In genomic region chrY:13479828-13480227, GRCh38 we compare ENCODE assay signal across 8 cellular contexts. TPM values are rescaled to one million over a fixed set of nuclear protein-coding genes. Genes with fewer than 3 reads are reported as not detected.
DNase-seq lines count a peak whose midpoint lies in the region; ATAC-seq and TF ChIP-seq lines count a peak whose summit lies in the region.

Gene UTY (minus strand): TSS chrY:13480033. CDS start chrY:13479665, 368 bp downstream.

- no peaks in the 10 kb centered on the region for H3K27me3 Mint-ChIP-seq in memory B cell

- no peak within 1 kb of the TSS for H3K27ac ChIP-seq in right atrium auricular region
- peak within 1 kb of the TSS; percentile 42 for H3K27ac ChIP-seq in adipose tissue (ENCODE audit: low read depth, low read length)
- peak within 1 kb of the TSS; percentile 88 to 96 for H3K27ac ChIP-seq in thoracic aorta

- H3K9me3 ChIP-seq in right atrium auricular region (no peaks in the 10 kb centered on the region), thoracic aorta (no peaks in the 10 kb centered on the region)

- WGBS in adipose tissue, 3 donors, result 0% methylated on average over 18 of the region's 18 CpGs; no CpG with 5 or more reads in 1 of the 3 donors

- H3K4me1 ChIP-seq in right atrium auricular region (no peaks in the 10 kb centered on the region), thoracic aorta (ENCODE audit: control insufficient read depth in 1 of 2, low read depth in 2 of 2) (peaks cover 0 to 9% of the 10 kb centered on the region in 2 donors)

- no peak within 1 kb of the TSS for H3K4me3 ChIP-seq in right atrium auricular region
- peak within 1 kb of the TSS; percentile 90 for H3K4me3 ChIP-seq in thoracic aorta

- H3K4me1 Mint-ChIP-seq in memory B cell, result peaks cover 3% of the 10 kb centered on the region

- no peaks in the 10 kb centered on the region for H3K36me3 ChIP-seq in right atrium auricular region
- no peaks in the 10 kb centered on the region for H3K36me3 ChIP-seq in thoracic aorta

- H3K27me3 ChIP-seq in right atrium auricular region (no peaks in the 10 kb centered on the region), thoracic aorta (replicated peaks; ENCODE audit: insufficient read depth) (no peaks in the 10 kb centered on the region)

- ATAC-seq in Right ventricle myocardium inferior (peak; percentile 99), memory B cell (ENCODE audit: low read depth) (peak; percentile 89), thoracic aorta (ENCODE audit: insufficient number of reproducible peaks, low FRiP score, low read depth) (peak; percentile 97)

- TF ChIP-seq CTCF in right atrium auricular region (IDR thresholded peaks at IDR 0.05), result no peak
- no peak for TF ChIP-seq CTCF in thoracic aorta (IDR thresholded peaks at IDR 0.05)

- intact Hi-C loops in Right ventricle myocardium inferior (cut with DNase I), result loop anchor here (5.0 kb wide), 1 partner anchor 222 kb away; the partner anchor contains the start of gene TMSB4Y

- in situ Hi-C loops in ACHN (cut with HindIII; ENCODE audit: low pct_ligation_motif_present, low pct_unique_long_range_greater_than_20kb, low sequenced_read_pairs), result no loop called here

- peak within 1 kb of the TSS; percentile 94 for H3K27ac Mint-ChIP-seq in memory B cell

- peak; percentile 92 for DNase-seq in Right ventricle myocardium inferior (ENCODE audit: missing footprints)
- DNase-seq in right atrium auricular region (ENCODE audit: low spot score), result no peak
- peak; percentile 90 for DNase-seq in NCI-H460 (ENCODE audit: extremely low read depth, low read depth)
- peak in 1 of 2 donors; percentile 59 for DNase-seq in memory B cell (ENCODE audit: low spot score in 2 of 2)
- DNase-seq in thoracic aorta (ENCODE audit: low spot score), result peak; percentile 66
- DNase-seq in Kasumi-1 (lab: John Stamatoyannopoulos, UW), result no peak
- no peak for DNase-seq in ACHN

- H3K4me3 Mint-ChIP-seq in memory B cell, result peak within 1 kb of the TSS; percentile 85

- H3K36me3 Mint-ChIP-seq in memory B cell, result peaks cover 4% of the 10 kb centered on the region

- no peaks in the 10 kb centered on the region for H3K9me3 Mint-ChIP-seq in memory B cell

RNA-seq across cellular contexts. Expression of gene UTY, which starts in this region (rescaled TPM):
- 8.8 TPM for total RNA-seq in Right ventricle myocardium inferior
- total RNA-seq in right atrium auricular region, result not detected
- 16.6 and 21.2 TPM in 2 replicates for total RNA-seq in NCI-H460 (2014; rRNA removed; shearing (Covaris generic))
- polyA plus RNA-seq in NCI-H460 (2014; cell fraction: nucleus; rRNA removed), result 10.2 and 10.6 TPM in 2 replicates
- polyA plus RNA-seq in adipose tissue, result 1 to 10 TPM in 2 of 3 donors, not detected in 1; 3.1 to 4.5 TPM
- 10 to 100 TPM; 20.3 to 58.1 TPM for total RNA-seq in thoracic aorta

Comparison
In these comparisons a context has a peak if more than half of its experiments do, and no peak if none do; other contexts are left out.
1. DNase-seq: peak in Right ventricle myocardium inferior (single experiment), NCI-H460 (single experiment) and thoracic aorta (single experiment); none in right atrium auricular region (single experiment), Kasumi-1 (0 of 2) and ACHN (single experiment).
2. H3K27ac ChIP-seq: peak in adipose tissue (single experiment) and thoracic aorta (2 of 2); none in right atrium auricular region (0 of 2).
3. Peak in every context shown above with its lines, with median percentiles within 50 percentile points of each other: ATAC-seq.